ENCODE assay signal across 8 cellular contexts in genomic region chr1:198156745-198157240, GRCh38. TPM values are rescaled to one million over a fixed set of nuclear protein-coding genes. Genes with fewer than 3 reads are reported as not detected.
A peak's percentile ranks its signal among the peaks of the same experiment; 100 is the strongest.
DNase-seq lines count a peak whose midpoint lies in the region; ATAC-seq and TF ChIP-seq lines count a peak whose summit lies in the region.

Gene NEK7 (plus strand): TSS chr1:198156998. CDS start chr1:198232581, 75,583 bp downstream.

- in situ Hi-C loops in GM13977 (cut with MboI; ENCODE audit: low pct_unique_long_range_greater_than_20kb, low sequenced_read_pairs, unreplicated experiment), result loop anchor here (25.0 kb wide), 1 partner anchor 531 kb away; no protein-coding TSS in a partner anchor

- ATAC-seq in HG02763 (IDR thresholded peaks at IDR 0.05; ENCODE audit: unreplicated experiment) (peak; percentile 49), left cardiac atrium (peak; percentile 82 to 84)

- TF ChIP-seq CTCF in GM13977 (IDR thresholded peaks at IDR 0.05; ENCODE audit: extremely low read depth, insufficient read depth, missing control alignments), result no peak

- DNase-seq in GM13977 (ENCODE audit: low spot score) (peak; percentile 77), NCI-H1436 (lab: John Stamatoyannopoulos, UW) (peak; percentile 81), T follicular helper cell (ENCODE audit: low read depth) (peak; percentile 49), amygdala (lab: John Stamatoyannopoulos, UW) (peak in 53 of 56 donors; percentile 7 to 87 (median 68)), left cardiac atrium (peak; percentile 90), posterior cingulate gyrus (peak; percentile 70 to 96 (median 77)), cerebellar nuclear complex (lab: John Stamatoyannopoulos, UW) (no peak)

- intact Hi-C loops in left cardiac atrium (cut with DNase I), result loop anchor here (5.0 to 10.0 kb wide), 2 partner anchors 48 to 121 kb away; no protein-coding TSS in a partner anchor
- intact Hi-C loops in posterior cingulate gyrus (cut with DNase I), result loop anchor here (10.0 kb wide), 1 partner anchor 382 kb away; the partner anchor contains the start of gene DENND1B

RNA-seq across cellular contexts. Expression of gene NEK7, which starts in this region (rescaled TPM):
- 100 to 1,000 TPM; 155 TPM for total RNA-seq in left cardiac atrium

Comparison
In these comparisons a context has a peak if more than half of its experiments do, and no peak if none do; other contexts are left out.
1. DNase-seq: peak in GM13977 (single experiment), NCI-H1436 (single experiment), T follicular helper cell (single experiment), amygdala (53 of 56), left cardiac atrium (single experiment) and posterior cingulate gyrus (10 of 10); none in cerebellar nuclear complex (0 of 2).